In genomic region chr1:22704440-22705067, GRCh38 we compare ENCODE assay signal across 8 cellular contexts. TPM values are rescaled to one million over a fixed set of nuclear protein-coding genes. Genes with fewer than 3 reads are reported as not detected.
A peak's percentile ranks its signal among the peaks of the same experiment; 100 is the strongest.
DNase-seq lines count a peak whose midpoint lies in the region; ATAC-seq and TF ChIP-seq lines count a peak whose summit lies in the region.

No MANE protein-coding gene starts in this region.

- ATAC-seq in HG02759 (IDR thresholded peaks at IDR 0.05; ENCODE audit: unreplicated experiment) (peak; percentile 47), lower lobe of right lung (peak; percentile 92 to 93), GM18505 (IDR thresholded peaks at IDR 0.05; ENCODE audit: unreplicated experiment) (no peak)

- H3K4me1 ChIP-seq in lower lobe of right lung = peaks cover 2% of the 10 kb centered on the region

- no peak for TF ChIP-seq POLR2A in GM18505 (IDR thresholded peaks at IDR 0.05; ENCODE audit: borderline replicate concordance, extremely low read depth, insufficient read depth, insufficient read length)

- H3K27ac ChIP-seq in dorsolateral prefrontal cortex (peak overlapping the region in 2 of 59 donors; percentile 4 to 57), lower lobe of right lung (no peak overlapping the region)

- TF ChIP-seq CTCF in dorsolateral prefrontal cortex (IDR thresholded peaks at IDR 0.05 in 54 of 56, conservative IDR thresholded peaks at IDR 0.05 in 2 of 56; ENCODE audit: low read depth in 1 of 56, partially characterized antibody in 56 of 56) (peak; percentile 75 to 99 (median 95)), lower lobe of right lung (IDR thresholded peaks at IDR 0.05) (peak; percentile 89)

- H3K4me3 ChIP-seq in dorsolateral prefrontal cortex (no peak overlapping the region), lower lobe of right lung (no peak overlapping the region)

- no peaks in the 10 kb centered on the region for H3K9me3 ChIP-seq in lower lobe of right lung

- no peaks in the 10 kb centered on the region for H3K36me3 ChIP-seq in lower lobe of right lung

- H3K27me3 ChIP-seq in dorsolateral prefrontal cortex (no peaks in the 10 kb centered on the region), lower lobe of right lung (ENCODE audit: low read depth) (peaks cover 13% of the 10 kb centered on the region)

- intact Hi-C loops in dorsolateral prefrontal cortex (cut with DNase I) (loop anchor here (1.0 to 5.0 kb wide), 4 partner anchors 113 to 158 kb away; no protein-coding TSS in a partner anchor), lower lobe of right lung (cut with DNase I) (no loop called here)

- DNase-seq in COR-L47 (lab: John Stamatoyannopoulos, UW) (peak; percentile 78), NCI-H526 treated with DMSO at 0.1 percent for 48 hours (lab: John Stamatoyannopoulos, UW) (peak; percentile 41), dorsolateral prefrontal cortex (peak; percentile 66 to 95 (median 90)), lower lobe of right lung (peak; percentile 83)
- DNase-seq in activated CD4-positive, alpha-beta T cell treated with anti-CD3 and anti-CD28 coated beads, Interleukin-2, amount 50 U/mL, for 4 hours = peak; percentile 71 to 74
- DNase-seq in stimulated activated CD4-positive, alpha-beta T cell treated with anti-CD3 and anti-CD28 coated beads, TNF-alpha, amount 100 ng/mL, for 4 hours (ENCODE audit: low read depth in 3 of 3) = peak; percentile 39 to 59 (median 58)

RNA-seq across cellular contexts. Expression of gene EPHB2, which starts 6.1 kb away (rescaled TPM):
- total RNA-seq in dorsolateral prefrontal cortex = 10 to 100 TPM; 11.4 to 21.5 (median 15.7) TPM
- 5.0 TPM for total RNA-seq in lower lobe of right lung

RNA-seq across cellular contexts. Expression of gene C1QB, which starts 51.5 kb away (rescaled TPM):
- total RNA-seq in dorsolateral prefrontal cortex (100 to 1,000 TPM in 35 of 120 experiments, 10 to 100 TPM in 85; 12.3 to 456 (median 73.0) TPM), lower lobe of right lung (1,524 TPM)
